Comparison of ENCODE assay signal across 29 cellular contexts in genomic region chr5:18179579-18179978, GRCh38.
"Had no signal": no experiment of that assay in that cellular context is flagged by ENCODE, and none has a peak within 500 bp of the region (broad histone marks: within the 10 kb centered on the region; RNA-seq: fewer than 3 reads in every experiment).

No MANE protein-coding gene starts in this region.

- H3K4me2 ChIP-seq: smooth muscle cell had no signal

- H3K27me3 ChIP-seq: heart left ventricle, left lung, pancreas, thyroid gland, transverse colon, upper lobe of left lung had no signal

- ATAC-seq: heart left ventricle; left cardiac atrium; left lung; natural killer cell; pancreas; right cardiac atrium; stimulated activated memory B cell treated with anti-CD40 and anti-IgM and Interleukin-4, amounts not matched to agents 10 μg/mL and 1 μg/mL and 100 μg/mL, for 72 hours; stimulated activated naive CD8-positive, alpha-beta T cell treated with anti-CD3 and anti-CD28 coated beads, Interleukin-15, amount 100 ng/mL, for 72 hours had no signal

- H3K36me3 ChIP-seq: heart left ventricle, left lung, pancreas, prostate gland, thyroid gland, transverse colon, upper lobe of left lung had no signal

- H3K4me1 ChIP-seq: heart left ventricle, left lung, pancreas, prostate gland, thyroid gland, transverse colon, upper lobe of left lung had no signal

- H3K27ac ChIP-seq: heart left ventricle, left lung, pancreas, prostate gland, thyroid gland, transverse colon, upper lobe of left lung had no signal

- FAIRE-seq: keratinocyte, pancreas had no signal

- H3K4me3 ChIP-seq: heart left ventricle, left lung, lung, pancreas, prostate gland, smooth muscle cell, thyroid gland, transverse colon, upper lobe of left lung had no signal

- H3K9me3 ChIP-seq: pancreas, prostate gland, thyroid gland, transverse colon, upper lobe of left lung had no signal

- DNase-seq: glutamatergic neuron; heart left ventricle; hypothalamus; kidney glomerular epithelial cell; left cardiac atrium; left lung; mesendoderm; naive B cell; natural killer cell; nucleus accumbens; pancreas; posterior cingulate gyrus; retina; right cardiac atrium; stimulated activated CD4-positive, alpha-beta T cell treated with anti-CD3 and anti-CD28 coated beads, Interleukin-1b, Interleukin-23, amount 100 ng/mL, for 48 hours; stimulated activated CD4-positive, alpha-beta T cell treated with anti-CD3 and anti-CD28 coated beads, Interleukin-2, amount 100 ng/mL, for 48 hours; stimulated activated CD4-positive, alpha-beta T cell treated with anti-CD3 and anti-CD28 coated beads, Interleukin-4, amount 100 ng/mL, for 4 hours; stimulated activated CD8-positive, alpha-beta memory T cell treated with anti-CD3 and anti-CD28 coated beads, Interleukin-4, amount 100 ng/mL, for 48 hours; stimulated activated naive CD4-positive, alpha-beta T cell treated with Interleukin-2 at 50 U/mL for 16 hours; stimulated activated naive CD8-positive, alpha-beta T cell treated with anti-CD3 and anti-CD28 coated beads, Interleukin-15, amount 100 ng/mL, for 72 hours; substantia nigra; thyroid gland; transverse colon; upper lobe of left lung had no signal
